Comparison of ENCODE assay signal across 8 cellular contexts in the genomic region with DNA sequence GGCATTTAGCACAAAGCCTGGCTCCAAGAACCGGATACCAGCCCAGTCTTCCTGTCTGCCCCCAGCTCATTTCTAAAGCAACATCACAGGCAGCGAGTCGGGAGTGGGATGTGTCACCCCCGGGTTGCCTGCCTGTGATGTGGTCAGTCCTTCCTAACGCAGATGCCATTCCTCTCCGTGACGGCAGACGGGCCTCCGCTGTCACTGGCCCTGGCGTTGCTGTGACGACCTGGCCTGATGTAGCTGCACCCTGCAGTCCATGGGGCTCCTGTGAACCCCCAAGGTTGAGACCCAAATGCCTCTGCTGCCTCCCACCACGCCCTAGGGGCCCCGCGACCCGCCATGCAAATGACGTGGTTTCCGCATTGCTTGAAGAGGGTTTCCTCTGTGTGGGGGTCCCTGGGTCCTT. TPM values are rescaled to one million over a fixed set of nuclear protein-coding genes. Genes with fewer than 3 reads are reported as not detected.
DNase-seq lines count a peak whose midpoint lies in the region; ATAC-seq, FAIRE-seq and TF ChIP-seq lines count a peak whose summit lies in the region.

No MANE protein-coding gene starts in this region.

- H3K4me1 ChIP-seq in left lung, result peaks cover 59 to 100% of the 10 kb centered on the region in 2 donors

- no peaks in the 10 kb centered on the region for H3K9me3 ChIP-seq in left lung

- DNase-seq in RCC 7860 (ENCODE audit: low spot score), result peak; percentile 59
- peak; percentile 93 for DNase-seq in activated effector memory CD4-positive, alpha-beta T cell treated with anti-CD3 and anti-CD28 coated beads, Interleukin-2, amount 50 U/mL, for 16 hours
- peak in 1 of 2 donors; percentile 84 for DNase-seq in left lung
- peak; percentile 84 for DNase-seq in stimulated activated CD8-positive, alpha-beta memory T cell treated with anti-CD3 and anti-CD28 coated beads, Interleukin-7, amount 100 ng/mL, for 4 hours (ENCODE audit: low read depth in 2 of 2)
- DNase-seq in DMS79 (lab: John Stamatoyannopoulos, UW), result no peak
- no peak for DNase-seq in NCI-H1092 (lab: John Stamatoyannopoulos, UW)

- H3K27me3 ChIP-seq in left lung, result no peaks in the 10 kb centered on the region

- ATAC-seq in left lung (peak; percentile 4), HG03439 (IDR thresholded peaks at IDR 0.05; ENCODE audit: unreplicated experiment) (no peak), HG03460 (IDR thresholded peaks at IDR 0.05; ENCODE audit: unreplicated experiment) (no peak)

- H3K27ac ChIP-seq in left lung, result peak overlapping the region; percentile 72 to 94

- peaks cover 0 to 18% of the 10 kb centered on the region in 2 donors for H3K36me3 ChIP-seq in left lung

- no peak overlapping the region for H3K4me3 ChIP-seq in left lung

- no peak for FAIRE-seq in RCC 7860 (lab: Jason Lieb, UNC)

- intact Hi-C loops in left lung (cut with DNase I), result no loop called here

- TF ChIP-seq CTCF in left lung (IDR thresholded peaks at IDR 0.05), result no peak

RNA-seq across cellular contexts. Expression of gene TNFRSF1B, which starts 12.3 kb away (rescaled TPM):
- 100 to 1,000 TPM in 1 of 2 donors, 10 to 100 TPM in 1; 33.0 to 109 TPM for total RNA-seq in left lung

RNA-seq across cellular contexts. Expression of gene VPS13D, which starts 50.7 kb away (rescaled TPM):
- total RNA-seq in left lung, result 10 to 100 TPM; 58.4 to 62.3 TPM

Comparison
In these comparisons a context has a peak if more than half of its experiments do, and no peak if none do; other contexts are left out.
1. DNase-seq: peak in RCC 7860 (single experiment), activated effector memory CD4-positive, alpha-beta T cell treated with anti-CD3 and anti-CD28 coated beads, Interleukin-2, amount 50 U/mL, for 16 hours (single experiment) and stimulated activated CD8-positive, alpha-beta memory T cell treated with anti-CD3 and anti-CD28 coated beads, Interleukin-7, amount 100 ng/mL, for 4 hours (2 of 2); none in DMS79 (single experiment) and NCI-H1092 (single experiment).